ENCODE assay signal across 10 cellular contexts in the genomic region with DNA sequence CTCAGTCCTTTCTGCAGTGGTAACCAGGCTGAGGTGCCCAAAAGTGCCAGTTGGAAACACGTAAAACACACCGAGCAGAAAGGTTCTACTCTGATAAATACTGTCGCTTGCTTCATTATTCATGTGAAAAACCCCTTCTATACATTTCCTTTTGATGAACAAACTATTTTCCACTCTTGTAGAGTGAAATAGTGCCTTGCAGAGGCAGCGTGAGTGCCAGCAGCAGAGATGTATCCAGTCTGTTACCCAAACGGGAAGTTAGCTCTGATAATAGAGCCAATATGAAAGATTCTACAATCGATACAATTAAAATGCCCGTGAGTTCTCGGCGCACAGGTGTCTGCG. TPM values are rescaled to one million over a fixed set of nuclear protein-coding genes. Genes with fewer than 3 reads are reported as not detected.
A peak's percentile ranks its signal among the peaks of the same experiment; 100 is the strongest.
DNase-seq lines count a peak whose midpoint lies in the region; ATAC-seq and TF ChIP-seq lines count a peak whose summit lies in the region.
"Had no signal": no experiment of that assay in that cellular context is flagged by ENCODE, and none has a peak within 500 bp of the region (broad histone marks: within the 10 kb centered on the region; RNA-seq: fewer than 3 reads in every experiment).

No MANE protein-coding gene starts in this region.

- no peak overlapping the region for H4K91ac ChIP-seq in H9 (ENCODE audit: insufficient read length, low read depth, low read length)

- H2BK12ac ChIP-seq in H9 (ENCODE audit: insufficient read length, low read depth, low read length): no peak overlapping the region

- H4K8ac ChIP-seq in H9 (replicated peaks; ENCODE audit: insufficient read length, low read depth, low read length): no peak overlapping the region

- no peak overlapping the region for H3K27ac ChIP-seq in H9 (ENCODE audit: insufficient read length, low read depth, low read length)
- no peak overlapping the region for H3K27ac ChIP-seq in hepatocyte
- peak overlapping the region; percentile 43 to 78 (median 65) for H3K27ac ChIP-seq in gastrocnemius medialis

- peak overlapping the region; percentile 65 for H3K4me2 ChIP-seq in H9 (ENCODE audit: insufficient read depth, insufficient read length, low read length)
- peak overlapping the region; percentile 87 for H3K4me2 ChIP-seq in hepatocyte

- no peak overlapping the region for H4K5ac ChIP-seq in H9 (ENCODE audit: insufficient read length, low read depth, low read length)

- H3K36me3 ChIP-seq in hepatocyte (replicated peaks; ENCODE audit: insufficient read depth, low read depth): no peaks in the 10 kb centered on the region
- H3K36me3 ChIP-seq in gastrocnemius medialis: no peaks in the 10 kb centered on the region

- H2BK15ac ChIP-seq in H9 (ENCODE audit: low read depth, low read length): no peak overlapping the region

- no peak for TF ChIP-seq POLR2A in gastrocnemius medialis (IDR thresholded peaks at IDR 0.05)

- H3K4me3 ChIP-seq in hepatocyte (peak overlapping the region; percentile 59), gastrocnemius medialis (peak overlapping the region; percentile 54 to 71 (median 58))

- H3K27me3 ChIP-seq in H9 (ENCODE audit: insufficient read depth, low read length) (peaks cover 4% of the 10 kb centered on the region; the same call in 1 of the 2 replicates), hepatocyte (peaks cover 17% of the 10 kb centered on the region), gastrocnemius medialis (peaks cover 0 to 6% (median 0%) of the 10 kb centered on the region in 3 donors)

- H2AFZ ChIP-seq in H9 (ENCODE audit: low read length) (no peak overlapping the region), hepatocyte (peak overlapping the region; percentile 60)

- no peak overlapping the region for H2AK5ac ChIP-seq in H9 (ENCODE audit: insufficient read length, low read length)

- no peak overlapping the region for H3K56ac ChIP-seq in H9 (ENCODE audit: insufficient read length, low read depth, low read length)

- H3K4me3 Mint-ChIP-seq in H9: peak overlapping the region; percentile 84 to 87
- peak overlapping the region; percentile 78 for H3K4me3 Mint-ChIP-seq in WTC11

- H3K9me3 ChIP-seq in H9 (ENCODE audit: control insufficient read depth, low read depth, low read length) (no peaks in the 10 kb centered on the region), hepatocyte (ENCODE audit: low read depth) (no peaks in the 10 kb centered on the region), gastrocnemius medialis (no peaks in the 10 kb centered on the region)

- H3T11ph ChIP-seq in H9 (ENCODE audit: low read length): no peak overlapping the region

- intact Hi-C loops in gastrocnemius medialis (cut with DNase I; ENCODE audit: low total_unique reads): no loop called here

- no peak for DNase-seq in H9
- no peak for DNase-seq in WTC11 (ENCODE audit: low spot score)
- no peak for DNase-seq in hepatocyte (ENCODE audit: low spot score)
- DNase-seq in gastrocnemius medialis: no peak
- DNase-seq in C1 segment of cervical spinal cord (lab: John Stamatoyannopoulos, UW): no peak
- DNase-seq in stimulated activated CD4-positive, alpha-beta T cell treated with anti-CD3 and anti-CD28 coated beads, Interleukin-2, amount 100 ng/mL, for 48 hours: no peak
- DNase-seq: NCI-H2029 treated with DMSO at 0.1 percent for 48 hours had no signal

- H3K79me1 ChIP-seq in H9 (ENCODE audit: insufficient read depth, low read depth, low read length, poor library complexity, severe bottlenecking): peaks cover 4% of the 10 kb centered on the region

- POLR2A ChIA-PET in WTC11 (lab: Charles Lee): no interaction called here

- no peak overlapping the region for H2BK20ac ChIP-seq in H9 (ENCODE audit: low read depth, low read length, poor library complexity, severe bottlenecking)

- CTCF ChIA-PET in WTC11 (lab: Charles Lee): interaction anchor here (0.8 to 2.7 kb wide), 2 partner anchors 21 to 54 kb away, joined by 3 to 9 read pairs; no protein-coding TSS in a partner anchor

- in situ Hi-C loops in gastrocnemius medialis (cut with MboI; ENCODE audit: low sequenced_read_pairs in 4 of 4): no loop called here

- peaks cover 8% of the 10 kb centered on the region for H3K23me2 ChIP-seq in H9 (ENCODE audit: insufficient read length, low read depth, low read length, poor library complexity, severe bottlenecking)

- TF ChIP-seq CTCF in H9 (conservative IDR thresholded peaks at IDR 0.05) (no peak), WTC11 (IDR thresholded peaks at IDR 0.05) (no peak), hepatocyte (IDR thresholded peaks at IDR 0.05; ENCODE audit: poor library complexity) (no peak), gastrocnemius medialis (IDR thresholded peaks at IDR 0.05 in 4 of 5, conservative IDR thresholded peaks at IDR 0.05 in 1 of 5) (no peak)

- H3K4me1 ChIP-seq in H9 (ENCODE audit: insufficient read depth, low read length): peaks cover 4% of the 10 kb centered on the region; the same call in 1 of the 2 replicates
- peaks cover 12% of the 10 kb centered on the region for H3K4me1 ChIP-seq in hepatocyte (ENCODE audit: insufficient read depth)
- peaks cover 3 to 12% of the 10 kb centered on the region in 2 donors for H3K4me1 ChIP-seq in gastrocnemius medialis

- no peak overlapping the region for H3K9ac ChIP-seq in H9 (ENCODE audit: extremely low read depth, insufficient read length, low read length)

- no peak overlapping the region for H3K4ac ChIP-seq in H9 (ENCODE audit: low read depth, low read length)

- H2BK5ac ChIP-seq in H9 (ENCODE audit: insufficient read length, low read length): no peak overlapping the region

- H3K9me3 Mint-ChIP-seq in H9 (no peaks in the 10 kb centered on the region; a peak in 2 of 5 replicates), WTC11 (no peaks in the 10 kb centered on the region)

- H3K9me2 ChIP-seq in hepatocyte (replicated peaks; ENCODE audit: insufficient read depth): no peaks in the 10 kb centered on the region

- no peak overlapping the region for H3K23ac ChIP-seq in H9 (ENCODE audit: insufficient read length, low read depth, low read length)

- H3K79me2 ChIP-seq in H9 (ENCODE audit: insufficient read depth, low read length) (peaks cover 11% of the 10 kb centered on the region; the same call in 1 of the 2 replicates), hepatocyte (peaks cover 15% of the 10 kb centered on the region)

- no peak overlapping the region for H3K14ac ChIP-seq in H9 (ENCODE audit: insufficient read depth, low read length)

- H4K20me1 ChIP-seq in H9 (ENCODE audit: control insufficient read depth, insufficient read depth, insufficient read length): no peaks in the 10 kb centered on the region
- no peaks in the 10 kb centered on the region for H4K20me1 ChIP-seq in hepatocyte (ENCODE audit: insufficient read depth, poor library complexity, severe bottlenecking)

- H3K27me3 Mint-ChIP-seq in H9 (ENCODE audit: low read depth) (peaks cover 38% of the 10 kb centered on the region), WTC11 (ENCODE audit: low read depth) (peaks cover 42% of the 10 kb centered on the region)

- no peak overlapping the region for H3K18ac ChIP-seq in H9 (ENCODE audit: insufficient read length, low read depth, low read length)

- H3K27ac Mint-ChIP-seq in H9 (no peak overlapping the region), WTC11 (no peak overlapping the region)

- H3K4me1 Mint-ChIP-seq in H9 (peaks cover 30 to 33% of the 10 kb centered on the region in 2 experiments), WTC11 (peaks cover 34% of the 10 kb centered on the region)

- H2BK120ac ChIP-seq in H9 (ENCODE audit: low read depth, low read length, poor library complexity, severe bottlenecking): no peak overlapping the region

- ATAC-seq in WTC11 (no peak), gastrocnemius medialis (no peak), GM18502 (IDR thresholded peaks at IDR 0.05; ENCODE audit: poor library complexity, unreplicated experiment) (no peak), GM21723 (IDR thresholded peaks at IDR 0.05; ENCODE audit: unreplicated experiment) (no peak)

- no peaks in the 10 kb centered on the region; a peak in 3 of 7 replicates for H3K36me3 Mint-ChIP-seq in H9 (ENCODE audit: insufficient read depth in 1 of 3, low read depth in 3 of 3)
- no peaks in the 10 kb centered on the region for H3K36me3 Mint-ChIP-seq in WTC11

- WGBS in H9 (ENCODE audit: extremely low coverage, insufficient read length, low lambda C conversion rate): no CpG with 5 or more reads among the region's 10 CpGs
- WGBS in hepatocyte (ENCODE audit: low lambda C conversion rate, missing lambda C conversion rate): 20% methylated on average over 10 of the region's 10 CpGs

TF ChIP-seq in WTC11, 78 proteins besides CTCF, POLR2A, EP300 and RAD21 (continues in another document):
- TF ChIP-seq FOXK1 (CRISPR knock-in tag; IDR thresholded peaks at IDR 0.05): no peak

RNA-seq across cellular contexts. Expression of gene ZBTB46, which starts 1.5 kb away (rescaled TPM):
- total RNA-seq in H9 (2021) (27.1 and 27.3 TPM in 2 replicates), WTC11 (2021) (18.9 to 20.1 TPM (median 20.1 TPM) in 3 replicates), hepatocyte (4.0 and 5.2 TPM in 2 replicates), gastrocnemius medialis (1 to 10 TPM; 4.3 to 7.1 (median 5.6) TPM)
- polyA plus RNA-seq in hepatocyte: 2.0 and 3.2 TPM in 2 replicates

RNA-seq across cellular contexts. Expression of gene ABHD16B, which starts 31.7 kb away (rescaled TPM):
- total RNA-seq in H9 (2021) (not detected in 2 replicates), WTC11 (2021) (0.11 TPM in 1 of 3 replicates, not detected in the others), hepatocyte (not detected in 2 replicates), gastrocnemius medialis (not detected)
- 0.68 and 0.95 TPM in 2 replicates for polyA plus RNA-seq in hepatocyte
- total RNA-seq: posterior vena cava had no signal

RNA-seq across cellular contexts. Expression of gene TPD52L2, which starts 35.5 kb away (rescaled TPM):
- total RNA-seq in H9 (2021) (94.1 and 98.4 TPM in 2 replicates), WTC11 (2021) (80.8 to 87.2 TPM (median 85.6 TPM) in 3 replicates), hepatocyte (83.2 and 86.2 TPM in 2 replicates), gastrocnemius medialis (10 to 100 TPM; 57.7 to 92.4 (median 59.8) TPM)
- polyA plus RNA-seq in hepatocyte: 93.8 and 98.1 TPM in 2 replicates

Comparison
In these comparisons a context has a peak if more than half of its experiments do, and no peak if none do; other contexts are left out.
1. H3K27ac ChIP-seq: peak in gastrocnemius medialis (4 of 4); none in H9 (single experiment) and hepatocyte (single experiment).